Comparison of ENCODE assay signal across 10 cellular contexts in genomic region chr11:112320668-112321067, GRCh38.
DNase-seq lines count a peak whose midpoint lies in the region; ATAC-seq and TF ChIP-seq lines count a peak whose summit lies in the region.
"Had no signal": no experiment of that assay in that cellular context is flagged by ENCODE, and none has a peak within 500 bp of the region (broad histone marks: within the 10 kb centered on the region; RNA-seq: fewer than 3 reads in every experiment).

No MANE protein-coding gene starts in this region.

- no peak for TF ChIP-seq CTCF in GM20000 (IDR thresholded peaks at IDR 0.05; ENCODE audit: extremely low read depth, missing control alignments)

- no peak overlapping the region for H3K23ac ChIP-seq in mesenchymal stem cell (ENCODE audit: low read length in 2 of 2)

- DNase-seq in AG08396 (ENCODE audit: low spot score) (peak; percentile 61), NCI-H345 (lab: John Stamatoyannopoulos, UW) (peak; percentile 74), dermis blood vessel endothelial cell (peak; percentile 84), mesenchymal stem cell (peak; percentile 90), GM20000 (ENCODE audit: low spot score) (no peak)
- DNase-seq: CD4-positive, CD25-positive, alpha-beta regulatory T cell had no signal

- no peak overlapping the region for H2BK5ac ChIP-seq in mesenchymal stem cell (ENCODE audit: low read depth, low read length, poor library complexity, severe bottlenecking)

- H3K4ac ChIP-seq in mesenchymal stem cell (ENCODE audit: low read depth in 1 of 2, low read length in 2 of 2) = no peak overlapping the region

- H3K14ac ChIP-seq in mesenchymal stem cell (ENCODE audit: low read length in 2 of 2) = no peak overlapping the region

- no peak overlapping the region for H2AFZ ChIP-seq in mesenchymal stem cell (ENCODE audit: low read depth, low read length)

- no peaks in the 10 kb centered on the region for H3K9me3 ChIP-seq in mesenchymal stem cell (ENCODE audit: control insufficient read depth, low read length)

- H3K9ac ChIP-seq in mesenchymal stem cell (ENCODE audit: low read length) = no peak overlapping the region

- H3K4me3 ChIP-seq in mesenchymal stem cell (ENCODE audit: insufficient read depth in 1 of 2, low read depth in 1 of 2, low read length in 2 of 2) = no peak overlapping the region

- peak overlapping the region; percentile 31 to 41 for H3K18ac ChIP-seq in mesenchymal stem cell (ENCODE audit: low read depth in 1 of 2, low read length in 2 of 2)

- no peak overlapping the region for H2AK5ac ChIP-seq in mesenchymal stem cell (ENCODE audit: low read length, severe bottlenecking)

- no peak overlapping the region for H4K91ac ChIP-seq in mesenchymal stem cell (ENCODE audit: low read length)

- peaks cover 11% of the 10 kb centered on the region for H3K4me1 ChIP-seq in mesenchymal stem cell (ENCODE audit: control insufficient read depth, insufficient read depth, low read depth, low read length)

- H3K36me3 ChIP-seq in mesenchymal stem cell (ENCODE audit: control insufficient read depth in 1 of 2, insufficient read depth in 2 of 2, low read depth in 1 of 2, low read length in 2 of 2) = no peaks in the 10 kb centered on the region

- peak overlapping the region; percentile 64 for H2BK120ac ChIP-seq in mesenchymal stem cell (ENCODE audit: low read depth, low read length)

- H3K27ac ChIP-seq in mesenchymal stem cell (ENCODE audit: low read length, poor library complexity, severe bottlenecking) = no peak overlapping the region

- H2BK12ac ChIP-seq in mesenchymal stem cell (ENCODE audit: low read length in 2 of 2) = no peak overlapping the region

- H3K79me1 ChIP-seq in mesenchymal stem cell (replicated peaks; ENCODE audit: low read length, poor library complexity, severe bottlenecking) = no peaks in the 10 kb centered on the region

- no peak overlapping the region for H4K8ac ChIP-seq in mesenchymal stem cell (ENCODE audit: low read length)

- WGBS in mesenchymal stem cell = 49% methylated on average over 5 of the region's 5 CpGs

- no peak for ATAC-seq in HG03354 (IDR thresholded peaks at IDR 0.05; ENCODE audit: poor library complexity, severe bottlenecking, unreplicated experiment)
- no peak for ATAC-seq in HG02678 (IDR thresholded peaks at IDR 0.05; ENCODE audit: unreplicated experiment)
- no peak for ATAC-seq in HG02938 (IDR thresholded peaks at IDR 0.05; ENCODE audit: unreplicated experiment)
- ATAC-seq: activated CD4-positive, CD25-positive, alpha-beta regulatory T cell treated with anti-CD3 and anti-CD28 coated beads, Interleukin-2, amount 50 U/mL, for 24 hours had no signal

- H2BK15ac ChIP-seq in mesenchymal stem cell (ENCODE audit: low read depth, poor library complexity, severe bottlenecking) = no peak overlapping the region

- no peaks in the 10 kb centered on the region for H3K27me3 ChIP-seq in mesenchymal stem cell (ENCODE audit: control insufficient read depth in 1 of 2, insufficient read depth in 1 of 2, low read length in 2 of 2)

- H3K4me2 ChIP-seq in mesenchymal stem cell (ENCODE audit: low read length, poor library complexity, severe bottlenecking) = no peak overlapping the region
